In the genomic region with DNA sequence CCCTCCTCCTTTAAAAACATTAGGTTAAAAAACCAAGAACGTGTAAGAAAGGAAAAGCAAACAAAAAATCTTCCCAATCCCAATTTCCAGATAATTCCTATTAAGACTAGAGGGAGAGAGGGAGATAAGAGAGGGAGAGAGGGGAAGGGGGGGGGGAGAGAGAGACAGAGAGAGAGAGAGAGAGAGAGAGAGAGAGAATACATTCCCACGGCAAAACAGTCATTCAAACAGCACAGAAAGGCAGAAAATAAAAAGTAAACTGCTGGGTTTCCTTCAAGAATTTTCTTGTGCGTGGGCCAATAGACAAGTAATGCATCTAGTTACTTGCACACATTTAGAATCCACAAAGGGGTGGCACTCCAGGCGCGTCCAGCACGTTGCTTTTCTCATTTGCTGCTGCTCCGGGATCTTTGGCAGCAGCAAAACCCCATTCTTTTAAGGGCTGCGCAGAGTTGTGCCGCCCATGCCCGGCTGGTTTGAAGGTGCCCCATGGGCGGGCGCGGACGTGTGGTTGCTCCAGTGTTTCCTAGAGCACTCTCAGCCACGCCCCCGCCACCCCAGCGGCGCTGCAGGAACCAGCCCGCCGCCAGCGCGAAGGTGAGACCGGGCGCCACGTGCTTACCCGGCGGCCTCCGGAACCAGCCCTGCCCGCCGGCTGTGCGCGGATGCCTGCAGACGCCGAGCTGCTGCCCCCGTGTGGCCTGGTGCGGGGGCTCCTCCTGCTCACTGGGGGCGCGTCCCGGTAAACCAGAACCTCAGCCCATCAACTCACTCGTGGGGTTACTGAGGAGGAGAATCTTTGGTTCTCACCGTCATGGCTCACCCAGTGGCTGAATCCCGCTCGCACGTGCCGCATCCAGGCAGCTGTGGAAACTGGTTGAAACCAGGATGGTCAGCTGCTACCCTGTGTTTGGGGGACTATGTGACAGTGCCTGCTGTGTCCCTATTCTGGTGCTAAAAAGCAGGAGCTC, we compare ENCODE assay signal across 8 cellular contexts. TPM values are rescaled to one million over a fixed set of nuclear protein-coding genes. Genes with fewer than 3 reads are reported as not detected.
DNase-seq lines count a peak whose midpoint lies in the region; ATAC-seq and TF ChIP-seq lines count a peak whose summit lies in the region.

No MANE protein-coding gene starts in this region.

- H2AFZ ChIP-seq in HCT116 (ENCODE audit: low read depth, low read length, poor library complexity, severe bottlenecking) (peak overlapping the region; percentile 91), smooth muscle cell (ENCODE audit: low read depth) (peak overlapping the region; percentile 36)

- no peaks in the 10 kb centered on the region for H3K9me3 ChIP-seq in HCT116 (ENCODE audit: control insufficient read depth in 1 of 2, insufficient read depth in 1 of 2, low read depth in 1 of 2, low read length in 2 of 2)
- 0 out of 2 replicates have a peak, but pooled peaks cover 3% of the 10 kb centered on the region for H3K9me3 ChIP-seq in MG63
- H3K9me3 ChIP-seq in T-helper 17 cell (ENCODE audit: control insufficient read depth, low read length, poor library complexity, severe bottlenecking): no peaks in the 10 kb centered on the region
- H3K9me3 ChIP-seq in smooth muscle cell (replicated peaks; ENCODE audit: low read depth): no peaks in the 10 kb centered on the region

- 8% methylated on average over 45 of the region's 45 CpGs for whole genome bisulfite sequencing in smooth muscle cell (ENCODE audit: low lambda C conversion rate)

- no peak for TF ChIP-seq POLR2A in HCT116 (IDR thresholded peaks at IDR 0.05; ENCODE audit: borderline replicate concordance, extremely low read depth, insufficient read depth, insufficient read length)

- H3K27me3 ChIP-seq in GM06990 (replicated peaks; ENCODE audit: control insufficient read depth, insufficient read depth, low read length) (no peaks in the 10 kb centered on the region), HCT116 (ENCODE audit: insufficient read depth, low read length) (no peaks in the 10 kb centered on the region), MG63 (no peaks in the 10 kb centered on the region), smooth muscle cell (ENCODE audit: low read depth) (peaks cover 9% of the 10 kb centered on the region)

- TF ChIP-seq RAD21 in HCT116 (IDR thresholded peaks at IDR 0.05; ENCODE audit: low read depth): peak; percentile 91

- RAD21 ChIA-PET in HCT116 (lab: Charles Lee; ENCODE audit: low non-redundant PET in 1 of 2, low total read pairs in 2 of 2, uncharacterized antibody in 2 of 2, unreplicated experiment in 2 of 2): interaction anchor here in 1 of 2 experiments (0.9 kb wide), 1 partner anchor 577 kb away, joined by 3 read pairs; no protein-coding TSS in a partner anchor

- peaks cover 4% of the 10 kb centered on the region for H3K4me1 Mint-ChIP-seq in T-helper 17 cell

- H3K36me3 ChIP-seq in GM06990 (ENCODE audit: control insufficient read depth, insufficient read depth, low read length): no peaks in the 10 kb centered on the region
- H3K36me3 ChIP-seq in HCT116 (ENCODE audit: control insufficient read depth in 1 of 2, insufficient read depth in 2 of 2, low read length in 2 of 2): no peaks in the 10 kb centered on the region
- H3K36me3 ChIP-seq in MG63: no peaks in the 10 kb centered on the region
- no peaks in the 10 kb centered on the region for H3K36me3 ChIP-seq in smooth muscle cell (ENCODE audit: low read depth)

- BruUV-seq in HCT116 (replicated peaks; lab: Mats Ljungman, UMichigan): TSS peak; percentile 62

- peak; percentile 72 for DNase-seq in GM06990 (ENCODE audit: extremely low read depth, insufficient read length)
- peak; percentile 72 for DNase-seq in HCT116 (ENCODE audit: low read depth, low spot score)
- peak; percentile 92 for DNase-seq in MG63
- DNase-seq in T-helper 17 cell: peak; percentile 22 to 50 (median 33)
- peak in 34 of 56 donors; percentile 4 to 75 (median 32) for DNase-seq in amygdala (lab: John Stamatoyannopoulos, UW)
- peak; percentile 81 for DNase-seq in hepatic stellate cell (ENCODE audit: low spot score)
- DNase-seq in smooth muscle cell (lab: John Stamatoyannopoulos, UW; ENCODE audit: unreplicated experiment): peak; percentile 28

- H3K36me3 Mint-ChIP-seq in T-helper 17 cell (ENCODE audit: low read depth): peaks cover 10% of the 10 kb centered on the region

- H3K4me3 ChIP-seq in GM06990 (replicated peaks; ENCODE audit: low read depth, low read length): no peak overlapping the region
- H3K4me3 ChIP-seq in HCT116 (replicated peaks in 1 of 2; ENCODE audit: low read depth in 1 of 2, low read length in 2 of 2): peak overlapping the region in 1 of 2 experiments; percentile 19; a peak in 2 of 4 replicates
- H3K4me3 ChIP-seq in MG63: peak overlapping the region; percentile 50
- H3K4me3 ChIP-seq in smooth muscle cell: peak overlapping the region; percentile 17

- no peak overlapping the region for H3K27ac Mint-ChIP-seq in T-helper 17 cell

- H3K27me3 Mint-ChIP-seq in T-helper 17 cell: peaks cover 67% of the 10 kb centered on the region

- no peaks in the 10 kb centered on the region for H3F3A ChIP-seq in smooth muscle cell (ENCODE audit: low read depth)

- intact Hi-C loops in HCT116 (cut with micrococcal nuclease): loop anchor here (2.0 kb wide), 2 partner anchors 305 to 577 kb away; no protein-coding TSS in a partner anchor

- POLR2A ChIA-PET in HCT116 (lab: Charles Lee): interaction anchor here (0.6 kb wide), 1 partner anchor 315 kb away, joined by 4 read pairs; no protein-coding TSS in a partner anchor

- peak overlapping the region; percentile 43 for H3K4me3 Mint-ChIP-seq in T-helper 17 cell

- TF ChIP-seq CTCF in GM06990 (IDR thresholded peaks at IDR 0.05; ENCODE audit: insufficient read depth, low read length, poor library complexity, severe bottlenecking) (peak; percentile 71), HCT116 (IDR thresholded peaks at IDR 0.05 in 2 of 3, conservative IDR thresholded peaks at IDR 0.05 in 1 of 3; ENCODE audit: borderline replicate concordance in 1 of 3, insufficient read depth in 1 of 3, low read depth in 2 of 3, low read length in 2 of 3) (peak; percentile 82 to 91 (median 87)), smooth muscle cell (IDR thresholded peaks at IDR 0.05; ENCODE audit: borderline replicate concordance, insufficient read depth, poor library complexity, severe bottlenecking) (peak; percentile 83)

- CTCF ChIA-PET in HCT116 (lab: Charles Lee): interaction anchor here (1.0 to 1.3 kb wide), 4 partner anchors 116 to 577 kb away, joined by 3 to 6 read pairs (median 4); a partner anchor contains a TSS

- H3K79me2 ChIP-seq in HCT116 (ENCODE audit: insufficient read depth, low read length) (no peaks in the 10 kb centered on the region), smooth muscle cell (ENCODE audit: low read depth) (no peaks in the 10 kb centered on the region)

- H3K27ac ChIP-seq in HCT116 (ENCODE audit: low read depth, low read length): no peak overlapping the region
- H3K27ac ChIP-seq in smooth muscle cell (ENCODE audit: low read depth): no peak overlapping the region

- H4K20me1 ChIP-seq in HCT116 (ENCODE audit: insufficient read depth) (no peaks in the 10 kb centered on the region), smooth muscle cell (ENCODE audit: low read depth) (no peaks in the 10 kb centered on the region)

- H3K4me1 ChIP-seq in HCT116 (ENCODE audit: control insufficient read depth in 1 of 2, insufficient read depth in 2 of 2, low read length in 2 of 2): peaks cover 8 to 13% of the 10 kb centered on the region in 2 experiments
- H3K4me1 ChIP-seq in smooth muscle cell (ENCODE audit: low read depth): no peaks in the 10 kb centered on the region

- ATAC-seq in HCT116: peak; percentile 96
- ATAC-seq in T-helper 17 cell: peak; percentile 96
- no peak for ATAC-seq in GM18520 (IDR thresholded peaks at IDR 0.05; ENCODE audit: unreplicated experiment)

- H3K4me2 ChIP-seq in HCT116 (ENCODE audit: low read length): peak overlapping the region; percentile 53
- H3K4me2 ChIP-seq in smooth muscle cell: peak overlapping the region; percentile 83

- H3K9ac ChIP-seq in HCT116 (ENCODE audit: low read length) (no peak overlapping the region), smooth muscle cell (ENCODE audit: low read depth) (no peak overlapping the region)

- no peaks in the 10 kb centered on the region for H3K9me2 ChIP-seq in HCT116 (ENCODE audit: insufficient read depth)

TF ChIP-seq in HCT116, 20 proteins besides CTCF, POLR2A, EP300 and RAD21 (continues in another document):
- TF ChIP-seq YY1 (IDR thresholded peaks at IDR 0.05; ENCODE audit: extremely low read depth, insufficient replicate concordance, low read depth, low read length): peak; percentile 22
- TF ChIP-seq, protein P1, sequence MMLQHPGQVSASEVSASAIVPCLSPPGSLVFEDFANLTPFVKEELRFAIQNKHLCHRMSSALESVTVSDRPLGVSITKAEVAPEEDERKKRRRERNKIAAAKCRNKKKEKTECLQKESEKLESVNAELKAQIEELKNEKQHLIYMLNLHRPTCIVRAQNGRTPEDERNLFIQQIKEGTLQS (IDR thresholded peaks at IDR 0.05): no peak
- TF ChIP-seq CBX3 (IDR thresholded peaks at IDR 0.05; ENCODE audit: low read depth): peak; percentile 100
- no peak for TF ChIP-seq ZNF274 (IDR thresholded peaks at IDR 0.05; ENCODE audit: low read depth, low read length)
- peak; percentile 70; the same call in 1 of the 2 replicates for TF ChIP-seq EGR1 (IDR thresholded peaks at IDR 0.05; ENCODE audit: low read depth)
- no peak; the same call in 1 of the 2 replicates for TF ChIP-seq SP1 (IDR thresholded peaks at IDR 0.05; ENCODE audit: low read depth)
- TF ChIP-seq JUND (IDR thresholded peaks at IDR 0.05): no peak
- TF ChIP-seq EZH2phosphoT487 (IDR thresholded peaks at IDR 0.05; ENCODE audit: borderline replicate concordance): no peak
- TF ChIP-seq ZFX (IDR thresholded peaks at IDR 0.05): no peak
- TF ChIP-seq POLR2AphosphoS5 (IDR thresholded peaks at IDR 0.05; ENCODE audit: low read depth, low read length): peak; percentile 35; the same call in 1 of the 2 replicates
- no peak for TF ChIP-seq CEBPB (IDR thresholded peaks at IDR 0.05; ENCODE audit: low read depth)
- no peak for TF ChIP-seq ELF1 (IDR thresholded peaks at IDR 0.05; ENCODE audit: borderline replicate concordance, low read depth)
- TF ChIP-seq, protein P2, sequence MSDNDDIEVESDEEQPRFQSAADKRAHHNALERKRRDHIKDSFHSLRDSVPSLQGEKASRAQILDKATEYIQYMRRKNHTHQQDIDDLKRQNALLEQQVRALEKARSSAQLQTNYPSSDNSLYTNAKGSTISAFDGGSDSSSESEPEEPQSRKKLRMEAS (IDR thresholded peaks at IDR 0.05): peak; percentile 100

RNA-seq across cellular contexts. Expression of a gene that starts 44.6 kb away (rescaled TPM):
- 97.3 TPM for total RNA-seq in HCT116 (2021; ENCODE audit: unreplicated experiment)
- polyA plus RNA-seq in HCT116 (2012): 177 and 214 TPM in 2 replicates
- 65.2 and 103 TPM in 2 replicates for total RNA-seq in MG63 (2014; rRNA removed; shearing (Covaris generic); ENCODE audit: low replicate concordance)
- not detected for total RNA-seq in T-helper 17 cell
- 75.4 and 83.4 TPM in 2 replicates for total RNA-seq in smooth muscle cell
- 54.3 and 90.2 TPM in 2 replicates for polyA plus RNA-seq in smooth muscle cell

RNA-seq across cellular contexts. Expression of a gene that starts 48.6 kb away (rescaled TPM):
- total RNA-seq in HCT116 (2021; ENCODE audit: unreplicated experiment) (not detected), T-helper 17 cell (not detected), smooth muscle cell (2.4 and 8.0 TPM in 2 replicates)
- not detected in 2 replicates for polyA plus RNA-seq in HCT116 (2012)
- 14.2 and 16.8 TPM in 2 replicates for total RNA-seq in MG63 (2014; rRNA removed; shearing (Covaris generic); ENCODE audit: low replicate concordance)
- polyA plus RNA-seq in smooth muscle cell: 6.8 and 7.9 TPM in 2 replicates

Comparison
In these comparisons a context has a peak if more than half of its experiments do, and no peak if none do; other contexts are left out.
1. DNase-seq: peak in every context shown above with its lines; median percentile 92 in MG63; 81 in hepatic stellate cell; 72 in GM06990; 72 in HCT116; 33 in T-helper 17 cell; 32 in amygdala; 28 in smooth muscle cell.
2. RNA of a gene that starts 44.6 kb away (total RNA-seq): 65.2 to 103 TPM in MG63, 97.3 TPM in HCT116 (single experiment) and 75.4 to 83.4 TPM in smooth muscle cell; not detected in T-helper 17 cell; every median in the first group is over 10 times any median in the second.
3. Peak in every context shown above with its lines, with median percentiles within 50 percentile points of each other: CTCF ChIP-seq.